35 cellular contexts compared by ENCODE assay signal in genomic region chr16:86478779-86479178, GRCh38. TPM values are rescaled to one million over a fixed set of nuclear protein-coding genes. Genes with fewer than 3 reads are reported as not detected.
"Had no signal": no experiment of that assay in that cellular context is flagged by ENCODE, and none has a peak within 500 bp of the region (broad histone marks: within the 10 kb centered on the region; RNA-seq: fewer than 3 reads in every experiment).

No MANE protein-coding gene starts in this region.

- H3K4me3 Mint-ChIP-seq: activated B cell treated with CpG ODN at 0.5 μM for 24 hours; activated CD8-positive, alpha-beta T cell treated with anti-CD3 and anti-CD28 coated beads for 36 hours; activated naive CD4-positive, alpha-beta T cell treated with anti-CD3 and anti-CD28 coated beads for 36 hours; activated naive CD4-positive, alpha-beta T cell treated with anti-CD3 and anti-CD28 coated beads, Interleukin-2, amount 50 U/mL, for 24 hours; activated naive CD8-positive, alpha-beta T cell treated with anti-CD3 and anti-CD28 coated beads for 36 hours; activated naive CD8-positive, alpha-beta T cell treated with anti-CD3 and anti-CD28 coated beads, Interleukin-2, amount 50 U/mL, for 24 hours; activated T-helper 1 cell treated with anti-CD3 and anti-CD28 coated beads, Interleukin-12 subunit alpha, Interleukin-12 subunit beta, Interleukin-2, Interleukin-4 antibody, amounts not matched to agents 30 ng/mL and 10 ng/mL and 1 ng/mL, durations not matched to agents 14 hours and 24 hours and 36 hours; dendritic cell treated with granulocyte-macrophage colony-stimulating factor and Interleukin-4, amounts not matched to agents 40 ng/mL and 50 ng/mL, for 4 days; endodermal cell; T-helper 17 cell; T-helper 2 cell treated with Interferon-gamma antibody and Interleukin-4, amounts not matched to agents 5 μg/mL and 100 μg/mL, for 36 hours had no signal

- H3K36me3 Mint-ChIP-seq: activated naive CD4-positive, alpha-beta T cell treated with anti-CD3 and anti-CD28 coated beads, Interleukin-2, amount 50 U/mL, for 24 hours; activated naive CD8-positive, alpha-beta T cell treated with anti-CD3 and anti-CD28 coated beads for 36 hours had no signal

- H3K9me3 ChIP-seq: adrenal gland had no signal

- H3K36me3 ChIP-seq: adrenal gland had no signal

- H3K27ac Mint-ChIP-seq: activated B cell treated with CpG ODN at 0.5 μM for 24 hours; activated CD8-positive, alpha-beta T cell treated with anti-CD3 and anti-CD28 coated beads for 36 hours; activated naive CD4-positive, alpha-beta T cell treated with anti-CD3 and anti-CD28 coated beads for 36 hours; activated naive CD4-positive, alpha-beta T cell treated with anti-CD3 and anti-CD28 coated beads, Interleukin-2, amount 50 U/mL, for 24 hours; activated naive CD8-positive, alpha-beta T cell treated with anti-CD3 and anti-CD28 coated beads for 36 hours; activated naive CD8-positive, alpha-beta T cell treated with anti-CD3 and anti-CD28 coated beads, Interleukin-2, amount 50 U/mL, for 24 hours; activated T-helper 1 cell treated with anti-CD3 and anti-CD28 coated beads, Interleukin-12 subunit alpha, Interleukin-12 subunit beta, Interleukin-2, Interleukin-4 antibody, amounts not matched to agents 30 ng/mL and 10 ng/mL and 1 ng/mL, durations not matched to agents 14 hours and 24 hours and 36 hours; activated T-helper 2 cell treated with anti-CD3 and anti-CD28 coated beads, Interferon-gamma antibody, Interleukin-2, Interleukin-4, amounts not matched to agents 10 μg/mL and 5 μg/mL and 100 μg/mL, durations not matched to agents 14 hours and 24 hours and 36 hours; dendritic cell treated with granulocyte-macrophage colony-stimulating factor and Interleukin-4, amounts not matched to agents 40 ng/mL and 50 ng/mL, for 4 days; endodermal cell; T-helper 17 cell; T-helper 2 cell treated with Interferon-gamma antibody and Interleukin-4, amounts not matched to agents 5 μg/mL and 100 μg/mL, for 36 hours had no signal

- ATAC-seq: activated CD4-positive, CD25-positive, alpha-beta regulatory T cell treated with anti-CD3 and anti-CD28 coated beads, Interleukin-2, amount 50 U/mL, for 24 hours; activated CD8-positive, alpha-beta T cell treated with anti-CD3 and anti-CD28 coated beads for 36 hours; activated naive CD8-positive, alpha-beta T cell treated with anti-CD3 and anti-CD28 coated beads, Interleukin-2, amount 50 U/mL, for 24 hours; body of pancreas; T-helper 17 cell had no signal

- DNase-seq: activated B cell treated with CpG ODN at 0.5 μM for 24 hours; activated CD4-positive, alpha-beta T cell treated with anti-CD3 and anti-CD28 coated beads for 48 hours; activated CD4-positive, alpha-beta T cell treated with anti-CD3 and anti-CD28 coated beads, Interleukin-2, amount 50 U/mL, for 1 hour; activated CD4-positive, alpha-beta T cell treated with anti-CD3 and anti-CD28 coated beads, Interleukin-2, amount 50 U/mL, for 48 hours; activated CD8-positive, alpha-beta memory T cell treated with anti-CD3 and anti-CD28 coated beads for 24 hours; activated CD8-positive, alpha-beta T cell treated with anti-CD3 and anti-CD28 coated beads for 36 hours; activated effector memory CD4-positive, alpha-beta T cell treated with anti-CD3 and anti-CD28 coated beads, Interleukin-2, amount 50 U/mL, for 16 hours; activated naive CD4-positive, alpha-beta T cell treated with anti-CD3 and anti-CD28 coated beads for 36 hours; activated naive CD8-positive, alpha-beta T cell treated with anti-CD3 and anti-CD28 coated beads for 36 hours; activated naive CD8-positive, alpha-beta T cell treated with anti-CD3 and anti-CD28 coated beads, Interleukin-2, amount 50 U/mL, for 24 hours; activated T-cell treated with anti-CD3 and anti-CD28 coated beads, Interleukin-2, amount 50 U/mL, for 1 hour; activated T-cell treated with anti-CD3 and anti-CD28 coated beads, Interleukin-2, amount 50 U/mL, for 48 hours; amygdala; aorta; caudate nucleus; dorsolateral prefrontal cortex; effector memory CD4-positive, alpha-beta T cell; endodermal cell; erythroblast; foreskin melanocyte; head of caudate nucleus; T-helper 1 cell; T-helper 17 cell; T1000 had no signal

- H3K9me3 Mint-ChIP-seq: activated B cell treated with CpG ODN at 0.5 μM for 24 hours; activated CD8-positive, alpha-beta T cell treated with anti-CD3 and anti-CD28 coated beads for 36 hours; activated naive CD4-positive, alpha-beta T cell treated with anti-CD3 and anti-CD28 coated beads for 36 hours; activated naive CD4-positive, alpha-beta T cell treated with anti-CD3 and anti-CD28 coated beads, Interleukin-2, amount 50 U/mL, for 24 hours; activated naive CD8-positive, alpha-beta T cell treated with anti-CD3 and anti-CD28 coated beads for 36 hours; activated naive CD8-positive, alpha-beta T cell treated with anti-CD3 and anti-CD28 coated beads, Interleukin-2, amount 50 U/mL, for 24 hours; activated T-helper 1 cell treated with anti-CD3 and anti-CD28 coated beads, Interleukin-12 subunit alpha, Interleukin-12 subunit beta, Interleukin-2, Interleukin-4 antibody, amounts not matched to agents 30 ng/mL and 10 ng/mL and 1 ng/mL, durations not matched to agents 14 hours and 24 hours and 36 hours; activated T-helper 2 cell treated with anti-CD3 and anti-CD28 coated beads, Interferon-gamma antibody, Interleukin-2, Interleukin-4, amounts not matched to agents 10 μg/mL and 5 μg/mL and 100 μg/mL, durations not matched to agents 14 hours and 24 hours and 36 hours; dendritic cell treated with granulocyte-macrophage colony-stimulating factor and Interleukin-4, amounts not matched to agents 40 ng/mL and 50 ng/mL, for 4 days; endodermal cell; T-helper 2 cell treated with Interferon-gamma antibody and Interleukin-4, amounts not matched to agents 5 μg/mL and 100 μg/mL, for 36 hours had no signal

- H3K4me3 ChIP-seq: adrenal gland, body of pancreas, coronary artery, dorsolateral prefrontal cortex, esophagus muscularis mucosa had no signal

- H3K4me1 Mint-ChIP-seq: activated B cell treated with CpG ODN at 0.5 μM for 24 hours; activated naive CD4-positive, alpha-beta T cell treated with anti-CD3 and anti-CD28 coated beads, Interleukin-2, amount 50 U/mL, for 24 hours; activated naive CD8-positive, alpha-beta T cell treated with anti-CD3 and anti-CD28 coated beads for 36 hours; activated naive CD8-positive, alpha-beta T cell treated with anti-CD3 and anti-CD28 coated beads, Interleukin-2, amount 50 U/mL, for 24 hours; endodermal cell; T-helper 17 cell had no signal

- H3K4me1 ChIP-seq: adrenal gland, body of pancreas had no signal

- H3K27me3 ChIP-seq: body of pancreas, esophagus muscularis mucosa had no signal

- H3K27ac ChIP-seq: adrenal gland, body of pancreas, coronary artery, dorsolateral prefrontal cortex, VCaP had no signal

RNA-seq across cellular contexts. Expression of gene FOXF1, which starts 31.5 kb away (rescaled TPM):
- total RNA-seq: activated B cell treated with CpG ODN at 0.5 μM for 24 hours; activated CD8-positive, alpha-beta T cell treated with anti-CD3 and anti-CD28 coated beads for 36 hours; activated naive CD4-positive, alpha-beta T cell treated with anti-CD3 and anti-CD28 coated beads for 36 hours; activated naive CD8-positive, alpha-beta T cell treated with anti-CD3 and anti-CD28 coated beads for 36 hours; activated T-helper 1 cell treated with anti-CD3 and anti-CD28 coated beads, Interleukin-12 subunit alpha, Interleukin-12 subunit beta, Interleukin-2, Interleukin-4 antibody, amounts not matched to agents 30 ng/mL and 10 ng/mL and 1 ng/mL, durations not matched to agents 14 hours and 24 hours and 36 hours; activated T-helper 2 cell treated with anti-CD3 and anti-CD28 coated beads, Interferon-gamma antibody, Interleukin-2, Interleukin-4, amounts not matched to agents 10 μg/mL and 5 μg/mL and 100 μg/mL, durations not matched to agents 14 hours and 24 hours and 36 hours; endodermal cell; T-helper 17 cell had no signal
